11 cellular contexts compared by ENCODE assay signal in genomic region chr2:99648115-99648850, GRCh38.
DNase-seq lines count a peak whose midpoint lies in the region; FAIRE-seq and TF ChIP-seq lines count a peak whose summit lies in the region.
"Had no signal": no experiment of that assay in that cellular context is flagged by ENCODE, and none has a peak within 500 bp of the region (broad histone marks: within the 10 kb centered on the region; RNA-seq: fewer than 3 reads in every experiment).

No MANE protein-coding gene starts in this region.

- H3K23ac ChIP-seq in mesenchymal stem cell (ENCODE audit: low read length in 2 of 2): no peak overlapping the region

- H3K9me3 Mint-ChIP-seq in chondrocyte (ENCODE audit: low read depth) (no peaks in the 10 kb centered on the region), immature natural killer cell (no peaks in the 10 kb centered on the region)
- H3K9me3 Mint-ChIP-seq: T-helper 1 cell treated with Interleukin-12 subunit alpha and Interleukin-12 subunit beta and Interleukin-4 antibody, amounts not matched to agents 30 μg/mL and 1 μg/mL, for 36 hours had no signal

- no peaks in the 10 kb centered on the region for H3K9me3 ChIP-seq in mesenchymal stem cell (ENCODE audit: control insufficient read depth, low read length)

- H2BK15ac ChIP-seq in mesenchymal stem cell (ENCODE audit: low read depth, poor library complexity, severe bottlenecking): no peak overlapping the region

- H2BK5ac ChIP-seq in mesenchymal stem cell (ENCODE audit: low read depth, low read length, poor library complexity, severe bottlenecking): no peak overlapping the region

- no peak overlapping the region for H2BK120ac ChIP-seq in mesenchymal stem cell (ENCODE audit: low read depth, low read length)

- H3K27ac Mint-ChIP-seq in chondrocyte (ENCODE audit: unreplicated experiment) (peak overlapping the region; percentile 86), immature natural killer cell (no peak overlapping the region)
- H3K27ac Mint-ChIP-seq: T-helper 1 cell treated with Interleukin-12 subunit alpha and Interleukin-12 subunit beta and Interleukin-4 antibody, amounts not matched to agents 30 μg/mL and 1 μg/mL, for 36 hours had no signal

- no peak overlapping the region for H3K27ac ChIP-seq in mesenchymal stem cell (ENCODE audit: low read length, poor library complexity, severe bottlenecking)

- TF ChIP-seq CTCF in chondrocyte (IDR thresholded peaks at IDR 0.05) (no peak), GM13976 (IDR thresholded peaks at IDR 0.05; ENCODE audit: borderline replicate concordance, control extremely low read depth, extremely low read depth, insufficient read depth, missing control alignments) (no peak)

- no peaks in the 10 kb centered on the region for H3K27me3 Mint-ChIP-seq in chondrocyte (ENCODE audit: low read depth)
- peaks cover 0 to 3% (median 0%) of the 10 kb centered on the region in 3 donors for H3K27me3 Mint-ChIP-seq in immature natural killer cell (ENCODE audit: low read depth in 3 of 3)

- H4K91ac ChIP-seq in mesenchymal stem cell (ENCODE audit: low read length): no peak overlapping the region

- H3K14ac ChIP-seq in mesenchymal stem cell (ENCODE audit: low read length in 2 of 2): no peak overlapping the region

- DNase-seq in NCI-H1092 treated with DMSO at 0.1 percent for 48 hours (lab: John Stamatoyannopoulos, UW): peak; percentile 15
- no peak for DNase-seq in NCI-H1092 (lab: John Stamatoyannopoulos, UW)
- no peak for DNase-seq in chondrocyte (ENCODE audit: low spot score)
- peak; percentile 89 for DNase-seq in mesenchymal stem cell
- DNase-seq in urothelium cell line (ENCODE audit: low spot score): no peak
- DNase-seq in GM13976 (ENCODE audit: low spot score): no peak
- no peak for DNase-seq in NCI-H1048 (lab: John Stamatoyannopoulos, UW)
- DNase-seq in immature natural killer cell: no peak
- DNase-seq: dermis blood vessel endothelial cell, NCI-H524 treated with DMSO at 0.1 percent for 48 hours had no signal

- H3K4me3 ChIP-seq in mesenchymal stem cell (ENCODE audit: insufficient read depth in 1 of 2, low read depth in 1 of 2, low read length in 2 of 2): peak overlapping the region in 1 of 2 experiments; percentile 29

- H3K4me1 Mint-ChIP-seq in chondrocyte (ENCODE audit: low read depth): peaks cover 68% of the 10 kb centered on the region
- H3K4me1 Mint-ChIP-seq in immature natural killer cell: no peaks in the 10 kb centered on the region

- H3K36me3 Mint-ChIP-seq in chondrocyte (ENCODE audit: low read depth) (peaks cover 4% of the 10 kb centered on the region), immature natural killer cell (no peaks in the 10 kb centered on the region)

- peak overlapping the region; percentile 34 for H3K9ac ChIP-seq in mesenchymal stem cell (ENCODE audit: low read length)

- H3K4me1 ChIP-seq in mesenchymal stem cell (ENCODE audit: control insufficient read depth, insufficient read depth, low read depth, low read length): peaks cover 11% of the 10 kb centered on the region

- H2AK5ac ChIP-seq in mesenchymal stem cell (ENCODE audit: low read length, severe bottlenecking): no peak overlapping the region

- peaks cover 3% of the 10 kb centered on the region for H3K79me1 ChIP-seq in mesenchymal stem cell (replicated peaks; ENCODE audit: low read length, poor library complexity, severe bottlenecking)

- peak; percentile 53 for FAIRE-seq in urothelium cell line (lab: Jason Lieb, UNC)

- no peak overlapping the region for H4K8ac ChIP-seq in mesenchymal stem cell (ENCODE audit: low read length)

- H3K18ac ChIP-seq in mesenchymal stem cell (ENCODE audit: low read depth in 1 of 2, low read length in 2 of 2): peak overlapping the region in 1 of 2 experiments; percentile 28

- peaks cover 0 to 5% of the 10 kb centered on the region in 2 experiments for H3K36me3 ChIP-seq in mesenchymal stem cell (ENCODE audit: control insufficient read depth in 1 of 2, insufficient read depth in 2 of 2, low read depth in 1 of 2, low read length in 2 of 2)

- H3K27me3 ChIP-seq in mesenchymal stem cell (ENCODE audit: control insufficient read depth in 1 of 2, insufficient read depth in 1 of 2, low read length in 2 of 2): peaks cover 0 to 54% of the 10 kb centered on the region in 2 experiments

- H2BK12ac ChIP-seq in mesenchymal stem cell (ENCODE audit: low read length in 2 of 2): peak overlapping the region in 1 of 2 experiments; percentile 59

- H2AFZ ChIP-seq in mesenchymal stem cell (ENCODE audit: low read depth, low read length): no peak overlapping the region

- H3K4ac ChIP-seq in mesenchymal stem cell (ENCODE audit: low read depth in 1 of 2, low read length in 2 of 2): no peak overlapping the region

- in situ Hi-C loops in GM13976 (cut with MboI; ENCODE audit: low sequenced_read_pairs, unreplicated experiment): no loop called here

- H3K4me2 ChIP-seq in mesenchymal stem cell (ENCODE audit: low read length, poor library complexity, severe bottlenecking): no peak overlapping the region

- 70% methylated on average over 3 of the region's 4 CpGs for WGBS in mesenchymal stem cell

- no peak overlapping the region for H3K4me3 Mint-ChIP-seq in chondrocyte (ENCODE audit: unreplicated experiment)
- no peak overlapping the region for H3K4me3 Mint-ChIP-seq in immature natural killer cell
- H3K4me3 Mint-ChIP-seq: T-helper 1 cell treated with Interleukin-12 subunit alpha and Interleukin-12 subunit beta and Interleukin-4 antibody, amounts not matched to agents 30 μg/mL and 1 μg/mL, for 36 hours had no signal

Comparison
In these comparisons a context has a peak if more than half of its experiments do, and no peak if none do; other contexts are left out.
1. DNase-seq: peak in NCI-H1092 treated with DMSO at 0.1 percent for 48 hours (single experiment) and mesenchymal stem cell (single experiment); none in NCI-H1092 (single experiment), chondrocyte (single experiment), urothelium cell line (single experiment), GM13976 (single experiment), NCI-H1048 (single experiment) and immature natural killer cell (0 of 3).